ENCODE assay signal across 7 cellular contexts in genomic region chr9:72477862-72478564, GRCh38. TPM values are rescaled to one million over a fixed set of nuclear protein-coding genes. Genes with fewer than 3 reads are reported as not detected.
DNase-seq lines count a peak whose midpoint lies in the region; ATAC-seq, FAIRE-seq and TF ChIP-seq lines count a peak whose summit lies in the region.

No MANE protein-coding gene starts in this region.

- H2BK120ac ChIP-seq in H9 (ENCODE audit: low read depth, low read length, poor library complexity, severe bottlenecking) = no peak overlapping the region

- H4K91ac ChIP-seq in H9 (ENCODE audit: insufficient read length, low read depth, low read length) = no peak overlapping the region

- TF ChIP-seq CTCF in H9 (conservative IDR thresholded peaks at IDR 0.05) (no peak), epithelial cell of proximal tubule (conservative IDR thresholded peaks at IDR 0.05; ENCODE audit: low read depth, low read length) (no peak), pancreas (IDR thresholded peaks at IDR 0.05) (no peak)

- H3K23me2 ChIP-seq in H9 (ENCODE audit: insufficient read length, low read depth, low read length, poor library complexity, severe bottlenecking) = no peaks in the 10 kb centered on the region

- H3K27ac ChIP-seq in H9 (ENCODE audit: insufficient read length, low read depth, low read length) (no peak overlapping the region), pancreas (peak overlapping the region; percentile 39 to 83 (median 64))

- H3K18ac ChIP-seq in H9 (ENCODE audit: insufficient read length, low read depth, low read length) = no peak overlapping the region

- no peak overlapping the region for H2BK15ac ChIP-seq in H9 (ENCODE audit: low read depth, low read length)

- peak overlapping the region; percentile 12 for H2BK5ac ChIP-seq in H9 (ENCODE audit: insufficient read length, low read length)

- H3K4me2 ChIP-seq in H9 (ENCODE audit: insufficient read depth, insufficient read length, low read length) = no peak overlapping the region

- no peaks in the 10 kb centered on the region for H3K79me1 ChIP-seq in H9 (ENCODE audit: insufficient read depth, low read depth, low read length, poor library complexity, severe bottlenecking)

- intact Hi-C loops in pancreas (cut with DNase I) = no loop called here

- peaks cover 12 to 16% of the 10 kb centered on the region in 2 experiments for H3K4me1 Mint-ChIP-seq in H9

- H3K4ac ChIP-seq in H9 (ENCODE audit: low read depth, low read length) = no peak overlapping the region

- H2AK5ac ChIP-seq in H9 (ENCODE audit: insufficient read length, low read length) = no peak overlapping the region

- FAIRE-seq in pancreas (lab: Jason Lieb, UNC) = no peak

- H4K8ac ChIP-seq in H9 (replicated peaks; ENCODE audit: insufficient read length, low read depth, low read length) = no peak overlapping the region

- no peaks in the 10 kb centered on the region for H3K79me2 ChIP-seq in H9 (ENCODE audit: insufficient read depth, low read length)

- H3K4me1 ChIP-seq in H9 (ENCODE audit: insufficient read depth, low read length) (no peaks in the 10 kb centered on the region; the same call in 1 of the 2 replicates), pancreas (peaks cover 9 to 27% (median 20%) of the 10 kb centered on the region in 3 donors)

- WGBS in H9 (ENCODE audit: extremely low coverage, insufficient read length, low lambda C conversion rate) = no CpG with 5 or more reads among the region's 5 CpGs
- WGBS in pancreas, 2 donors = 51 to 52% methylated on average over 5 of the region's 5 CpGs

- no peak overlapping the region for H3K9ac ChIP-seq in H9 (ENCODE audit: extremely low read depth, insufficient read length, low read length)

- no peak overlapping the region for H4K5ac ChIP-seq in H9 (ENCODE audit: insufficient read length, low read depth, low read length)

- H4K20me1 ChIP-seq in H9 (ENCODE audit: control insufficient read depth, insufficient read depth, insufficient read length) = no peaks in the 10 kb centered on the region

- no peak overlapping the region for H3K56ac ChIP-seq in H9 (ENCODE audit: insufficient read length, low read depth, low read length)

- H3K4me3 Mint-ChIP-seq in H9 = no peak overlapping the region

- H3K27me3 ChIP-seq in H9 (ENCODE audit: insufficient read depth, low read length) (no peaks in the 10 kb centered on the region), pancreas (no peaks in the 10 kb centered on the region)

- H3K36me3 Mint-ChIP-seq in H9 (ENCODE audit: insufficient read depth in 1 of 3, low read depth in 3 of 3) = peaks cover 0 to 6% (median 2%) of the 10 kb centered on the region in 3 experiments; a peak in 2 of 7 replicates

- no peaks in the 10 kb centered on the region for H3K9me3 Mint-ChIP-seq in H9

- H3K4me3 ChIP-seq in epithelial cell of proximal tubule (ENCODE audit: low read depth, low read length) (no peak overlapping the region), pancreas (no peak overlapping the region)

- no peak overlapping the region; the same call in 1 of the 2 replicates for H3K14ac ChIP-seq in H9 (ENCODE audit: insufficient read depth, low read length)

- peak overlapping the region; percentile 93 for H2AFZ ChIP-seq in H9 (ENCODE audit: low read length)

- no peak overlapping the region for H2BK20ac ChIP-seq in H9 (ENCODE audit: low read depth, low read length, poor library complexity, severe bottlenecking)

- ATAC-seq in pancreas = peak; percentile 88 to 96 (median 90)

- H3K27me3 Mint-ChIP-seq in H9 (ENCODE audit: low read depth) = no peaks in the 10 kb centered on the region

- no peaks in the 10 kb centered on the region for H3K9me3 ChIP-seq in H9 (ENCODE audit: control insufficient read depth, low read depth, low read length)
- H3K9me3 ChIP-seq in pancreas = no peaks in the 10 kb centered on the region

- DNase-seq in H9 (no peak), OCI-M1 (lab: John Stamatoyannopoulos, UW) (peak; percentile 56), epithelial cell of proximal tubule (ENCODE audit: low read depth) (peak; percentile 83), pancreas (peak in 3 of 6 donors; percentile 46 to 66 (median 49)), cerebellar cortex (ENCODE audit: low spot score) (no peak), NOMO-1 treated with dmso at 0.1 percent for 144 hours (lab: John Stamatoyannopoulos, UW; ENCODE audit: unreplicated experiment) (no peak), superior temporal gyrus (ENCODE audit: extremely low spot score) (no peak)

- H3K36me3 ChIP-seq in pancreas = no peaks in the 10 kb centered on the region

- no peak overlapping the region for H3K23ac ChIP-seq in H9 (ENCODE audit: insufficient read length, low read depth, low read length)

- no peak overlapping the region for H3T11ph ChIP-seq in H9 (ENCODE audit: low read length)

- H3K27ac Mint-ChIP-seq in H9 = peak overlapping the region in 2 of 3 experiments; percentile 69 to 83; a peak in 4 of 7 replicates

- no peak overlapping the region for H2BK12ac ChIP-seq in H9 (ENCODE audit: insufficient read length, low read depth, low read length)

RNA-seq across cellular contexts. Expression of gene TMC1, which starts 43.4 kb away (rescaled TPM):
- total RNA-seq in H9 (2021) = 2.4 and 2.5 TPM in 2 replicates
- total RNA-seq in epithelial cell of proximal tubule = not detected in 2 replicates
- total RNA-seq in pancreas = not detected
- polyA plus RNA-seq in pancreas = not detected

Comparison
In these comparisons a context has a peak if more than half of its experiments do, and no peak if none do; other contexts are left out.
1. DNase-seq: peak in OCI-M1 (single experiment) and epithelial cell of proximal tubule (single experiment); none in H9 (single experiment), cerebellar cortex (single experiment), NOMO-1 treated with dmso at 0.1 percent for 144 hours (single experiment) and superior temporal gyrus (single experiment).